ENCODE assay signal across 8 cellular contexts in genomic region chr18:75208836-75209128, GRCh38. TPM values are rescaled to one million over a fixed set of nuclear protein-coding genes. Genes with fewer than 3 reads are reported as not detected.
DNase-seq lines count a peak whose midpoint lies in the region; ATAC-seq lines count a peak whose summit lies in the region.

No MANE protein-coding gene starts in this region.

- ATAC-seq in GM21619 (IDR thresholded peaks at IDR 0.05; ENCODE audit: unreplicated experiment), result peak; percentile 12

- peak overlapping the region; percentile 99 for H2AFZ ChIP-seq in neuron (ENCODE audit: low read depth, low read length)

- H3K4me1 ChIP-seq in ES-I3 (ENCODE audit: insufficient read depth, low read length) (peaks cover 9% of the 10 kb centered on the region), neuron (ENCODE audit: insufficient read depth, low read length) (peaks cover 47% of the 10 kb centered on the region)

- no peaks in the 10 kb centered on the region for H3K36me3 ChIP-seq in ES-I3 (ENCODE audit: insufficient read depth, low read length)
- no peaks in the 10 kb centered on the region for H3K36me3 ChIP-seq in MG63
- H3K36me3 ChIP-seq in neuron (ENCODE audit: insufficient read depth, low read length), result no peaks in the 10 kb centered on the region

- peak overlapping the region; percentile 89 for H3K9ac ChIP-seq in ES-I3 (ENCODE audit: low read depth, low read length)

- peaks cover 2% of the 10 kb centered on the region; the same call in 1 of the 2 replicates for H3K27me3 ChIP-seq in MG63
- H3K27me3 ChIP-seq in neuron (ENCODE audit: insufficient read depth, low read length), result no peaks in the 10 kb centered on the region

- peak overlapping the region; percentile 73 for H3K4me3 ChIP-seq in MG63
- peak overlapping the region; percentile 69 for H3K4me3 ChIP-seq in neuron (ENCODE audit: low read length)

- H3K9me3 ChIP-seq in ES-I3 (ENCODE audit: control insufficient read depth, insufficient read depth, low read length), result no peaks in the 10 kb centered on the region
- no peaks in the 10 kb centered on the region for H3K9me3 ChIP-seq in MG63
- H3K9me3 ChIP-seq in neuron (ENCODE audit: low read length), result no peaks in the 10 kb centered on the region

- DNase-seq in MG63 (no peak), ecto neural progenitor cell (ENCODE audit: low spot score) (peak; percentile 67), NCI-H1105 (lab: John Stamatoyannopoulos, UW) (no peak), hepatic stellate cell (ENCODE audit: low spot score) (no peak), hippocampal formation (lab: John Stamatoyannopoulos, UW) (no peak)

RNA-seq across cellular contexts. Expression of gene PTGR3, which starts 0.2 kb away (rescaled TPM):
- 8.0 and 21.6 TPM in 2 replicates for total RNA-seq in MG63 (2014; rRNA removed; shearing (Covaris generic); ENCODE audit: low replicate concordance)

RNA-seq across cellular contexts. Expression of gene TSHZ1, which starts 1.8 kb away (rescaled TPM):
- 4.4 and 4.5 TPM in 2 replicates for total RNA-seq in MG63 (2014; rRNA removed; shearing (Covaris generic); ENCODE audit: low replicate concordance)
